ENCODE assay signal across 11 cellular contexts in genomic region chr16:83746611-83747010, GRCh38.
"Had no signal": no experiment of that assay in that cellular context is flagged by ENCODE, and none has a peak within 500 bp of the region (broad histone marks: within the 10 kb centered on the region; RNA-seq: fewer than 3 reads in every experiment).

No MANE protein-coding gene starts in this region.

- DNase-seq: GM23248, GOT3, H7, H9, HCEC 1CT, HFFc6 had no signal

- FAIRE-seq: H1, H54 had no signal

- H3K4me2 ChIP-seq: GM23338 had no signal

- H3K27ac ChIP-seq: GM23248 had no signal

- H3K9me3 ChIP-seq: HAP-1 had no signal

- H3K36me3 ChIP-seq: HAP-1 had no signal

- H2AFZ ChIP-seq: GM23248, GM23338 had no signal

- H3K9me3 Mint-ChIP-seq: GM23338 had no signal

- H3K4me1 Mint-ChIP-seq: H9 had no signal

- H3K27ac Mint-ChIP-seq: GM23338, H9, HFFc6 had no signal

- ATAC-seq: GM23338, HCT116 had no signal

- H3K4me3 ChIP-seq: GM23248, GM23338, HAP-1 had no signal

- H3K9ac ChIP-seq: GM23248 had no signal

- H3K4me1 ChIP-seq: HAP-1 had no signal

- H3K4me3 Mint-ChIP-seq: GM23338, H9, HFFc6 had no signal
